ENCODE assay signal across 8 cellular contexts in genomic region chr11:74948898-74949747, GRCh38. TPM values are rescaled to one million over a fixed set of nuclear protein-coding genes. Genes with fewer than 3 reads are reported as not detected.
A peak's percentile ranks its signal among the peaks of the same experiment; 100 is the strongest.
DNase-seq lines count a peak whose midpoint lies in the region; FAIRE-seq and TF ChIP-seq lines count a peak whose summit lies in the region.

SPCS2 (plus strand) TSS chr11:74949266; CDS start chr11:74949286, 20 bp downstream.
XRRA1 (minus strand) TSS chr11:74949091; CDS start chr11:74940878, 8,213 bp downstream.

- no peaks in the 10 kb centered on the region for H3F3A ChIP-seq in Loucy (ENCODE audit: low read depth)

- peak within 1 kb of the TSS; percentile 97 for H3K9ac ChIP-seq in Loucy (ENCODE audit: low read depth, low read length, poor library complexity, severe bottlenecking)

- H3K4me1 ChIP-seq in Loucy (ENCODE audit: insufficient read depth, low read length, poor library complexity, severe bottlenecking) = peaks cover 45% of the 10 kb centered on the region

- H3K9me3 ChIP-seq in Loucy (ENCODE audit: insufficient read depth, low read depth, low read length) = no peaks in the 10 kb centered on the region

- DNase-seq in EL (peak; percentile 99), H54 (ENCODE audit: insufficient read length, low spot score) (peak; percentile 86), fibroblast of the aortic adventitia (ENCODE audit: low read depth) (peak; percentile 98)
- peak; percentile 100 for DNase-seq in activated effector memory CD4-positive, alpha-beta T cell treated with anti-CD3 and anti-CD28 coated beads, Interleukin-2, amount 50 U/mL, for 16 hours

- H3K27ac Mint-ChIP-seq in nephron = peak within 1 kb of the TSS; percentile 74 to 93 (median 91)
- H3K27ac Mint-ChIP-seq in stimulated activated naive CD8-positive, alpha-beta T cell treated with anti-CD3 and anti-CD28 coated beads, Interleukin-15, Interleukin-2, amounts not matched to agents 100 ng/mL and 50 ng/mL, for 24 hours = peak within 1 kb of the TSS; percentile 97

- peak within 1 kb of the TSS; percentile 92 for H3K4me2 ChIP-seq in Loucy (ENCODE audit: low read depth, low read length, poor library complexity, severe bottlenecking)

- H3K79me2 ChIP-seq in Loucy (ENCODE audit: insufficient read depth, low read length) = peaks cover 51% of the 10 kb centered on the region

- H3K36me3 Mint-ChIP-seq in nephron (ENCODE audit: low read depth) = peaks cover 21% of the 10 kb centered on the region
- H3K36me3 Mint-ChIP-seq in stimulated activated naive CD8-positive, alpha-beta T cell treated with anti-CD3 and anti-CD28 coated beads, Interleukin-15, Interleukin-2, amounts not matched to agents 100 ng/mL and 50 ng/mL, for 24 hours (ENCODE audit: low read depth) = peaks cover 31% of the 10 kb centered on the region

- no peaks in the 10 kb centered on the region for H3K9me2 ChIP-seq in Loucy (replicated peaks; ENCODE audit: low read depth, low read length)

- peak within 1 kb of the TSS; percentile 94 to 96 (median 95) for H3K4me3 Mint-ChIP-seq in nephron
- peak within 1 kb of the TSS; percentile 97 for H3K4me3 Mint-ChIP-seq in stimulated activated naive CD8-positive, alpha-beta T cell treated with anti-CD3 and anti-CD28 coated beads, Interleukin-15, Interleukin-2, amounts not matched to agents 100 ng/mL and 50 ng/mL, for 24 hours

- H3K36me3 ChIP-seq in Loucy (ENCODE audit: insufficient read depth, low read length) = no peaks in the 10 kb centered on the region

- no peaks in the 10 kb centered on the region for H3K27me3 Mint-ChIP-seq in nephron (ENCODE audit: low read depth)
- H3K27me3 Mint-ChIP-seq in stimulated activated naive CD8-positive, alpha-beta T cell treated with anti-CD3 and anti-CD28 coated beads, Interleukin-15, Interleukin-2, amounts not matched to agents 100 ng/mL and 50 ng/mL, for 24 hours = no peaks in the 10 kb centered on the region

- H3K9me3 Mint-ChIP-seq in nephron = no peaks in the 10 kb centered on the region
- no peaks in the 10 kb centered on the region for H3K9me3 Mint-ChIP-seq in stimulated activated naive CD8-positive, alpha-beta T cell treated with anti-CD3 and anti-CD28 coated beads, Interleukin-15, Interleukin-2, amounts not matched to agents 100 ng/mL and 50 ng/mL, for 24 hours

- no peaks in the 10 kb centered on the region for H3K27me3 ChIP-seq in Loucy (ENCODE audit: insufficient read depth, low read length, poor library complexity, severe bottlenecking)

- H2AFZ ChIP-seq in Loucy (ENCODE audit: low read length) = peak within 1 kb of the TSS; percentile 87

- H3K4me3 ChIP-seq in Loucy (ENCODE audit: low read length, poor library complexity, severe bottlenecking) (peak within 1 kb of the TSS; percentile 94), fibroblast of the aortic adventitia (ENCODE audit: low read depth, low read length) (peak within 1 kb of the TSS; percentile 99)

- FAIRE-seq in H54 (lab: Jason Lieb, UNC) = peak; percentile 57

- TF ChIP-seq POLR2A in H54 (IDR thresholded peaks at IDR 0.05; ENCODE audit: low read depth, low read length) (peak; percentile 90), Raji (IDR thresholded peaks at IDR 0.05; ENCODE audit: insufficient read depth, low read depth, low read length) (peak; percentile 93)

- H3K4me1 Mint-ChIP-seq in nephron = peaks cover 21% of the 10 kb centered on the region
- peaks cover 50% of the 10 kb centered on the region for H3K4me1 Mint-ChIP-seq in stimulated activated naive CD8-positive, alpha-beta T cell treated with anti-CD3 and anti-CD28 coated beads, Interleukin-15, Interleukin-2, amounts not matched to agents 100 ng/mL and 50 ng/mL, for 24 hours (ENCODE audit: low read depth)

- TF ChIP-seq CTCF in Loucy (conservative IDR thresholded peaks at IDR 0.05; ENCODE audit: low read length) = no peak
- no peak for TF ChIP-seq CTCF in fibroblast of the aortic adventitia (IDR thresholded peaks at IDR 0.05; ENCODE audit: insufficient read depth, low read length)
- no peak for TF ChIP-seq CTCF in nephron (IDR thresholded peaks at IDR 0.05; ENCODE audit: unreplicated experiment in 3 of 3)

- H4K20me1 ChIP-seq in Loucy (ENCODE audit: insufficient read depth, low read length, poor library complexity, severe bottlenecking) = peaks cover 41% of the 10 kb centered on the region

RNA-seq across cellular contexts. Expression of gene SPCS2, which starts in this region (rescaled TPM):
- 7.2 and 43.5 TPM in 2 replicates for total RNA-seq in fibroblast of the aortic adventitia (ENCODE audit: low replicate concordance)

RNA-seq across cellular contexts. Expression of gene XRRA1, which starts in this region (rescaled TPM):
- total RNA-seq in fibroblast of the aortic adventitia (ENCODE audit: low replicate concordance) = 14.5 and 28.0 TPM in 2 replicates

Comparison
In these comparisons a context has a peak if more than half of its experiments do, and no peak if none do; other contexts are left out.
1. Peak in every context shown above with its lines: DNase-seq and H3K4me3 ChIP-seq.